21 cellular contexts compared by ENCODE assay signal in genomic region chr21:42841156-42841915, GRCh38. TPM values are rescaled to one million over a fixed set of nuclear protein-coding genes. Genes with fewer than 3 reads are reported as not detected.
DNase-seq lines count a peak whose midpoint lies in the region; ATAC-seq and TF ChIP-seq lines count a peak whose summit lies in the region.
"Had no signal": no experiment of that assay in that cellular context is flagged by ENCODE, and none has a peak within 500 bp of the region (broad histone marks: within the 10 kb centered on the region; RNA-seq: fewer than 3 reads in every experiment).

No MANE protein-coding gene starts in this region.

- H3K4me3 ChIP-seq in Peyer's patch (no peak overlapping the region), sigmoid colon (no peak overlapping the region)
- H3K4me3 ChIP-seq: A549, mucosa of descending colon, smooth muscle cell, vagina had no signal

- no peak overlapping the region for H3K27ac ChIP-seq in Peyer's patch
- H3K27ac ChIP-seq in sigmoid colon, result no peak overlapping the region
- H3K27ac ChIP-seq: A549, psoas muscle, vagina had no signal

- no peak overlapping the region for H3K4me3 Mint-ChIP-seq in CD14-positive monocyte
- H3K4me3 Mint-ChIP-seq: activated naive CD4-positive, alpha-beta T cell treated with anti-CD3 and anti-CD28 coated beads, Interleukin-2, amount 50 U/mL, for 24 hours had no signal

- no peaks in the 10 kb centered on the region for H3K9me3 Mint-ChIP-seq in CD14-positive monocyte
- H3K9me3 Mint-ChIP-seq: activated naive CD4-positive, alpha-beta T cell treated with anti-CD3 and anti-CD28 coated beads, Interleukin-2, amount 50 U/mL, for 24 hours had no signal

- H3K36me3 Mint-ChIP-seq in CD14-positive monocyte, result peaks cover 41 to 46% of the 10 kb centered on the region in 2 donors

- intact Hi-C loops in sigmoid colon (cut with DNase I) (no loop called here), CD14-positive monocyte (cut with micrococcal nuclease) (loop anchor here in 1 of 2 donors (10.0 kb wide), 1 partner anchor 63 kb away; no protein-coding TSS in a partner anchor)

- H3K36me3 ChIP-seq in Peyer's patch (peaks cover 0 to 52% (median 0%) of the 10 kb centered on the region in 3 donors), sigmoid colon (peaks cover 7 to 56% (median 21%) of the 10 kb centered on the region in 4 donors)

- no peak for ATAC-seq in HG03097 (IDR thresholded peaks at IDR 0.05; ENCODE audit: low FRiP score, unreplicated experiment)
- ATAC-seq: A549, left colon, mucosa of descending colon, psoas muscle had no signal

- H3K4me1 Mint-ChIP-seq in CD14-positive monocyte, result no peaks in the 10 kb centered on the region

- no peak overlapping the region for H3K27ac Mint-ChIP-seq in CD14-positive monocyte
- H3K27ac Mint-ChIP-seq: activated naive CD4-positive, alpha-beta T cell treated with anti-CD3 and anti-CD28 coated beads, Interleukin-2, amount 50 U/mL, for 24 hours had no signal

- TF ChIP-seq EP300 in sigmoid colon (IDR thresholded peaks at IDR 0.05), result no peak

- H3K27me3 Mint-ChIP-seq in CD14-positive monocyte (ENCODE audit: low read depth in 3 of 3), result no peaks in the 10 kb centered on the region
- H3K27me3 Mint-ChIP-seq: activated naive CD4-positive, alpha-beta T cell treated with anti-CD3 and anti-CD28 coated beads, Interleukin-2, amount 50 U/mL, for 24 hours had no signal

- H3K4me1 ChIP-seq in Peyer's patch, result no peaks in the 10 kb centered on the region
- peaks cover 0 to 17% (median 0%) of the 10 kb centered on the region in 4 donors for H3K4me1 ChIP-seq in sigmoid colon
- H3K4me1 ChIP-seq: A549, vagina had no signal

- no peaks in the 10 kb centered on the region for H3K27me3 ChIP-seq in Peyer's patch
- no peaks in the 10 kb centered on the region for H3K27me3 ChIP-seq in sigmoid colon
- H3K27me3 ChIP-seq: vagina had no signal

- H3K9me3 ChIP-seq in Peyer's patch, result no peaks in the 10 kb centered on the region
- H3K9me3 ChIP-seq in sigmoid colon, result no peaks in the 10 kb centered on the region
- H3K9me3 ChIP-seq: A549, mucosa of descending colon, psoas muscle, vagina had no signal

- DNase-seq in activated CD8-positive, alpha-beta memory T cell treated with anti-CD3 and anti-CD28 coated beads for 24 hours, result peak; percentile 51
- DNase-seq in activated CD8-positive, alpha-beta memory T cell treated with anti-CD3 and anti-CD28 coated beads, Interleukin-2, amount 50 U/mL, for 4 hours, result no peak
- DNase-seq in Peyer's patch, result peak in 2 of 3 donors; percentile 31 to 40
- DNase-seq in islet precursor cell, result peak; percentile 38
- DNase-seq in sigmoid colon, result peak; percentile 58
- DNase-seq in stimulated activated CD4-positive, alpha-beta T cell treated with anti-CD3 and anti-CD28 coated beads, Interleukin-12 subunit alpha, Interleukin-12 subunit beta, amount 100 ng/mL, for 4 hours, result no peak
- DNase-seq in CD14-positive monocyte (ENCODE audit: low spot score), result no peak
- DNase-seq: Calu3, KG1, NCI-H146, NCI-H2171 treated with DMSO at 0.1 percent for 48 hours, NCI-H526 treated with DMSO at 0.1 percent for 48 hours, psoas muscle, T-helper 1 cell had no signal

- TF ChIP-seq CTCF in Peyer's patch (IDR thresholded peaks at IDR 0.05), result no peak
- TF ChIP-seq CTCF in sigmoid colon (IDR thresholded peaks at IDR 0.05), result no peak
- no peak for TF ChIP-seq CTCF in CD14-positive monocyte (IDR thresholded peaks at IDR 0.05)

- TF ChIP-seq POLR2A in Peyer's patch (IDR thresholded peaks at IDR 0.05), result no peak
- TF ChIP-seq POLR2A in sigmoid colon (IDR thresholded peaks at IDR 0.05), result no peak

- 90 to 94% methylated on average over 21 of the region's 21 CpGs for WGBS in sigmoid colon, 2 donors

RNA-seq across cellular contexts. Expression of gene WDR4, which starts 38.0 kb away (rescaled TPM):
- 10 to 100 TPM; 12.8 to 51.2 (median 26.3) TPM for total RNA-seq in Peyer's patch
- 10 to 100 TPM in 1 of 4 donors, 1 to 10 TPM in 3; 2.8 to 18.3 (median 4.7) TPM for total RNA-seq in sigmoid colon
- polyA plus RNA-seq in sigmoid colon, result 10 to 100 TPM in 1 of 3 donors, 1 to 10 TPM in 2; 3.7 to 23.5 (median 4.2) TPM
- 1 to 10 TPM; 2.9 to 3.6 TPM for polyA plus RNA-seq in CD14-positive monocyte

RNA-seq across cellular contexts. Expression of gene NDUFV3, which starts 51.8 kb away (rescaled TPM):
- total RNA-seq in Peyer's patch (10 to 100 TPM; 32.9 to 73.4 (median 54.9) TPM), sigmoid colon (10 to 100 TPM; 53.5 to 67.6 (median 60.7) TPM)
- polyA plus RNA-seq in sigmoid colon (10 to 100 TPM; 15.0 to 22.6 (median 15.7) TPM), CD14-positive monocyte (10 to 100 TPM; 18.2 to 35.5 TPM)

Comparison
In these comparisons a context has a peak if more than half of its experiments do, and no peak if none do; other contexts are left out.
1. DNase-seq: peak in activated CD8-positive, alpha-beta memory T cell treated with anti-CD3 and anti-CD28 coated beads for 24 hours (single experiment), Peyer's patch (2 of 3), islet precursor cell (single experiment) and sigmoid colon (single experiment); none in activated CD8-positive, alpha-beta memory T cell treated with anti-CD3 and anti-CD28 coated beads, Interleukin-2, amount 50 U/mL, for 4 hours (single experiment), stimulated activated CD4-positive, alpha-beta T cell treated with anti-CD3 and anti-CD28 coated beads, Interleukin-12 subunit alpha, Interleukin-12 subunit beta, amount 100 ng/mL, for 4 hours (single experiment) and CD14-positive monocyte (single experiment).